Comparison of ENCODE assay signal across 6 cellular contexts in genomic region chr17:7216242-7217112, GRCh38.
DNase-seq lines count a peak whose midpoint lies in the region; ATAC-seq and TF ChIP-seq lines count a peak whose summit lies in the region.

No MANE protein-coding gene starts in this region.

- H3K4me1 ChIP-seq in DND-41 (ENCODE audit: insufficient read depth, low read length) (peaks cover 75% of the 10 kb centered on the region), adipocyte (ENCODE audit: control insufficient read depth, insufficient read depth, low read length) (peaks cover 51% of the 10 kb centered on the region), muscle layer of duodenum (ENCODE audit: control insufficient read depth in 1 of 2, insufficient read depth in 2 of 2, low read length in 2 of 2) (peaks cover 28 to 55% of the 10 kb centered on the region in 2 donors)

- peak overlapping the region; percentile 57 for H3K9ac ChIP-seq in DND-41 (ENCODE audit: low read depth, low read length)
- peak overlapping the region; percentile 78 for H3K9ac ChIP-seq in adipocyte (ENCODE audit: low read length)

- H3K4me2 ChIP-seq in DND-41 (ENCODE audit: insufficient read depth, low read length): peak overlapping the region; percentile 71

- TF ChIP-seq CTCF in DND-41 (IDR thresholded peaks at IDR 0.05; ENCODE audit: borderline replicate concordance, extremely low read depth, low read length, poor library complexity, severe bottlenecking): no peak

- peaks cover 10% of the 10 kb centered on the region; the same call in 1 of the 2 replicates for H4K20me1 ChIP-seq in DND-41 (ENCODE audit: insufficient read depth, low read length)

- peaks cover 9% of the 10 kb centered on the region; the same call in 1 of the 2 replicates for H3K36me3 ChIP-seq in DND-41 (ENCODE audit: insufficient read depth, low read length)
- no peaks in the 10 kb centered on the region for H3K36me3 ChIP-seq in adipocyte (ENCODE audit: control insufficient read depth, insufficient read depth, low read length, severe bottlenecking)
- H3K36me3 ChIP-seq in muscle layer of duodenum (ENCODE audit: control insufficient read depth in 1 of 2, insufficient read depth in 2 of 2, low read length in 2 of 2): no peaks in the 10 kb centered on the region

- ATAC-seq in DND-41 (ENCODE audit: insufficient read depth, low read depth): no peak
- ATAC-seq in HG03280 (IDR thresholded peaks at IDR 0.05; ENCODE audit: unreplicated experiment): no peak

- H3K4me3 ChIP-seq in DND-41 (ENCODE audit: low read depth in 1 of 2, low read length in 2 of 2) (peak overlapping the region; percentile 18 to 54; a peak in 3 of 4 replicates), adipocyte (ENCODE audit: low read length) (peak overlapping the region; percentile 72), muscle layer of duodenum (ENCODE audit: low read depth in 1 of 2, low read length in 2 of 2) (peak overlapping the region; percentile 61 to 70)

- H2AFZ ChIP-seq in DND-41 (ENCODE audit: low read depth, low read length): no peak overlapping the region

- H3K79me2 ChIP-seq in DND-41 (ENCODE audit: insufficient read depth, low read length): peaks cover 41% of the 10 kb centered on the region

- DNase-seq in DND-41 (no peak), adipocyte (ENCODE audit: low read depth) (peak; percentile 13), NCI-H2107 (lab: John Stamatoyannopoulos, UW) (no peak), GOT3 (lab: John Stamatoyannopoulos, UW) (no peak)

- H3K27me3 ChIP-seq in DND-41 (ENCODE audit: insufficient read depth, low read length, poor library complexity) (no peaks in the 10 kb centered on the region), adipocyte (replicated peaks; ENCODE audit: control insufficient read depth, insufficient read depth, low read length) (no peaks in the 10 kb centered on the region), muscle layer of duodenum (ENCODE audit: low read depth, low read length) (no peaks in the 10 kb centered on the region)

- no peaks in the 10 kb centered on the region for H3K9me3 ChIP-seq in DND-41 (ENCODE audit: insufficient read depth, low read length, severe bottlenecking)
- H3K9me3 ChIP-seq in adipocyte (ENCODE audit: control insufficient read depth, low read length): no peaks in the 10 kb centered on the region
- H3K9me3 ChIP-seq in muscle layer of duodenum (ENCODE audit: control insufficient read depth in 1 of 2, low read length in 2 of 2): no peaks in the 10 kb centered on the region

- H3K27ac ChIP-seq in DND-41 (ENCODE audit: low read length) (peak overlapping the region; percentile 57), muscle layer of duodenum (ENCODE audit: low read length) (peak overlapping the region; percentile 56)
